Comparison of ENCODE assay signal across 16 cellular contexts in genomic region chr12:42962384-42962783, GRCh38.
DNase-seq lines count a peak whose midpoint lies in the region; ATAC-seq, FAIRE-seq and TF ChIP-seq lines count a peak whose summit lies in the region.
"Had no signal": no experiment of that assay in that cellular context is flagged by ENCODE, and none has a peak within 500 bp of the region (broad histone marks: within the 10 kb centered on the region; RNA-seq: fewer than 3 reads in every experiment).

No MANE protein-coding gene starts in this region.

- peak; percentile 36 for FAIRE-seq in H54 (lab: Jason Lieb, UNC)
- no peak for FAIRE-seq in endothelial cell of umbilical vein (lab: Jason Lieb, UNC)
- FAIRE-seq: G401.6, K562 had no signal

- dilution Hi-C loops in endothelial cell of umbilical vein (cut with MboI; ENCODE audit: extremely low pct_ligation_motif_present, low sequenced_read_pairs): no loop called here

- no peaks in the 10 kb centered on the region for H3K27me3 ChIP-seq in endothelial cell of umbilical vein (ENCODE audit: control insufficient read depth in 2 of 2, insufficient read depth in 2 of 2, low read length in 2 of 2)
- H3K27me3 ChIP-seq: SJSA1 had no signal

- H3K4me1 ChIP-seq in endothelial cell of umbilical vein (ENCODE audit: control insufficient read depth, extremely low read depth, insufficient read depth, low read length): peaks cover 71% of the 10 kb centered on the region

- no peak overlapping the region for H3K4me2 ChIP-seq in endothelial cell of umbilical vein (ENCODE audit: insufficient read depth, low read length)

- TF ChIP-seq CTCF in endothelial cell of umbilical vein (IDR thresholded peaks at IDR 0.05; ENCODE audit: extremely low read depth in 1 of 2, insufficient read depth in 1 of 2, low read depth in 1 of 2, low read length in 2 of 2) (no peak), progenitor cell of endocrine pancreas (IDR thresholded peaks at IDR 0.05; ENCODE audit: unreplicated experiment) (no peak)

- no peaks in the 10 kb centered on the region for H3K9me3 Mint-ChIP-seq in progenitor cell of endocrine pancreas (ENCODE audit: low read depth)
- no peaks in the 10 kb centered on the region for H3K9me3 Mint-ChIP-seq in activated CD8-positive, alpha-beta memory T cell treated with anti-CD3 and anti-CD28 coated beads, Interleukin-2, amount 10 ng/mL, durations not matched to agents 7 days and 5 days (ENCODE audit: low read depth)
- H3K9me3 Mint-ChIP-seq: H9 had no signal

- no peaks in the 10 kb centered on the region for H3K79me2 ChIP-seq in endothelial cell of umbilical vein (ENCODE audit: control insufficient read depth, insufficient read depth, low read length)

- H3K4me3 Mint-ChIP-seq in progenitor cell of endocrine pancreas (ENCODE audit: low read depth): no peak overlapping the region
- H3K4me3 Mint-ChIP-seq in activated CD8-positive, alpha-beta memory T cell treated with anti-CD3 and anti-CD28 coated beads, Interleukin-2, amount 10 ng/mL, durations not matched to agents 7 days and 5 days: no peak overlapping the region
- H3K4me3 Mint-ChIP-seq: H9 had no signal

- no TSS peak for BruUV-seq in endothelial cell of umbilical vein (replicated peaks; lab: Mats Ljungman, UMichigan)

- H2AFZ ChIP-seq in endothelial cell of umbilical vein (ENCODE audit: low read depth, low read length): no peak overlapping the region

- H3K4me3 ChIP-seq in endothelial cell of umbilical vein (replicated peaks in 1 of 3; ENCODE audit: insufficient read depth in 1 of 3, low read depth in 1 of 3, low read length in 3 of 3): no peak overlapping the region
- H3K4me3 ChIP-seq: K562, SJSA1 had no signal

- no peaks in the 10 kb centered on the region for H3K9me1 ChIP-seq in endothelial cell of umbilical vein (replicated peaks; ENCODE audit: control insufficient read depth, extremely low read depth, insufficient read depth, low read length)

- peak overlapping the region; percentile 74 for H3K27ac ChIP-seq in endothelial cell of umbilical vein (ENCODE audit: insufficient read depth, low read depth, low read length)
- H3K27ac ChIP-seq: SJSA1 had no signal

- H4K20me1 ChIP-seq in endothelial cell of umbilical vein (replicated peaks; ENCODE audit: control insufficient read depth, extremely low read depth, insufficient read depth, low read length): no peaks in the 10 kb centered on the region

- H3K9ac ChIP-seq in endothelial cell of umbilical vein (replicated peaks; ENCODE audit: extremely low read depth, insufficient read depth, low read length): peak overlapping the region; percentile 42

- peaks cover 22% of the 10 kb centered on the region for H3K4me1 Mint-ChIP-seq in progenitor cell of endocrine pancreas (ENCODE audit: low read depth)
- H3K4me1 Mint-ChIP-seq in activated CD8-positive, alpha-beta memory T cell treated with anti-CD3 and anti-CD28 coated beads, Interleukin-2, amount 10 ng/mL, durations not matched to agents 7 days and 5 days: no peaks in the 10 kb centered on the region
- H3K4me1 Mint-ChIP-seq: H9 had no signal

- no peaks in the 10 kb centered on the region for H3K27me3 Mint-ChIP-seq in progenitor cell of endocrine pancreas
- H3K27me3 Mint-ChIP-seq in activated CD8-positive, alpha-beta memory T cell treated with anti-CD3 and anti-CD28 coated beads, Interleukin-2, amount 10 ng/mL, durations not matched to agents 7 days and 5 days: no peaks in the 10 kb centered on the region

- intact Hi-C loops in endothelial cell of umbilical vein (cut with micrococcal nuclease) (loop anchor here (5.0 kb wide), 1 partner anchor 375 kb away; no protein-coding TSS in a partner anchor), cardiac septum (cut with DNase I) (no loop called here)

- CTCF ChIA-PET in endothelial cell of umbilical vein (lab: Charles Lee): interaction anchor here (1.4 to 1.8 kb wide), 4 partner anchors 8 to 376 kb away, joined by 3 to 20 read pairs (median 6); no protein-coding TSS in a partner anchor
- CTCF ChIA-PET in activated CD8-positive, alpha-beta memory T cell treated with anti-CD3 and anti-CD28 coated beads, Interleukin-2, amount 10 ng/mL, durations not matched to agents 7 days and 5 days (lab: Charles Lee): no interaction called here

- no peak for DNase-seq in H54 (ENCODE audit: insufficient read length, low spot score)
- peak; percentile 9 for DNase-seq in RPMI7951 (ENCODE audit: low read depth)
- DNase-seq in endothelial cell of umbilical vein (ENCODE audit: low read depth, low spot score): no peak
- no peak for DNase-seq in progenitor cell of endocrine pancreas (ENCODE audit: low spot score, unreplicated experiment)
- no peak for DNase-seq in cardiac septum (ENCODE audit: low spot score)
- DNase-seq in activated CD8-positive, alpha-beta memory T cell treated with anti-CD3 and anti-CD28 coated beads, Interleukin-2, amount 10 ng/mL, durations not matched to agents 7 days and 5 days: no peak
- DNase-seq: C1 segment of cervical spinal cord, DND-41, H9, NCI-H1105, NCI-H2081, SW 1271 had no signal

- no peak for TF ChIP-seq POLR2A in H54 (IDR thresholded peaks at IDR 0.05; ENCODE audit: low read depth, low read length)
- no peak for TF ChIP-seq POLR2A in endothelial cell of umbilical vein (IDR thresholded peaks at IDR 0.05; ENCODE audit: low read depth, low read length)

- no peaks in the 10 kb centered on the region for H3K36me3 Mint-ChIP-seq in progenitor cell of endocrine pancreas (ENCODE audit: insufficient read depth)
- H3K36me3 Mint-ChIP-seq in activated CD8-positive, alpha-beta memory T cell treated with anti-CD3 and anti-CD28 coated beads, Interleukin-2, amount 10 ng/mL, durations not matched to agents 7 days and 5 days: no peaks in the 10 kb centered on the region

- POLR2A ChIA-PET in endothelial cell of umbilical vein (lab: Charles Lee): interaction anchor here (1.3 to 1.7 kb wide), 3 partner anchors 172 to 373 kb away, joined by 6 to 10 read pairs (median 10); partner anchors contain the start of gene PRICKLE1

- H3K9me3 ChIP-seq in endothelial cell of umbilical vein (replicated peaks; ENCODE audit: control insufficient read depth, insufficient read depth, low read length): no peaks in the 10 kb centered on the region

- no peaks in the 10 kb centered on the region for H3K36me3 ChIP-seq in endothelial cell of umbilical vein (ENCODE audit: control insufficient read depth in 2 of 2, extremely low read depth in 1 of 2, insufficient read depth in 2 of 2, low read length in 2 of 2)
- H3K36me3 ChIP-seq: SJSA1 had no signal

- no peak for ATAC-seq in HG03196 (IDR thresholded peaks at IDR 0.05; ENCODE audit: unreplicated experiment)
- ATAC-seq in activated CD8-positive, alpha-beta memory T cell treated with anti-CD3 and anti-CD28 coated beads, Interleukin-2, amount 10 ng/mL, durations not matched to agents 7 days and 5 days: no peak
- ATAC-seq: K562 had no signal

- H3K27ac Mint-ChIP-seq in progenitor cell of endocrine pancreas: peak overlapping the region; percentile 91
- no peak overlapping the region for H3K27ac Mint-ChIP-seq in activated CD8-positive, alpha-beta memory T cell treated with anti-CD3 and anti-CD28 coated beads, Interleukin-2, amount 10 ng/mL, durations not matched to agents 7 days and 5 days
- H3K27ac Mint-ChIP-seq: H9 had no signal

TF ChIP-seq in endothelial cell of umbilical vein, 7 proteins besides CTCF, POLR2A, EP300 and RAD21:
- no peak for TF ChIP-seq POLR2AphosphoS5 (IDR thresholded peaks at IDR 0.05; ENCODE audit: insufficient read depth, low read depth, low read length)
- peak; percentile 47 for TF ChIP-seq GATA2 (IDR thresholded peaks at IDR 0.05; ENCODE audit: insufficient read depth, insufficient read length, low read depth, low read length)
- TF ChIP-seq JUN (IDR thresholded peaks at IDR 0.05; ENCODE audit: borderline replicate concordance, insufficient read depth, insufficient read length, low read depth): no peak
- no peak for TF ChIP-seq EZH2 (IDR thresholded peaks at IDR 0.05; ENCODE audit: borderline replicate concordance, low read depth, low read length, severe bottlenecking)
- no peak for TF ChIP-seq FOS (IDR thresholded peaks at IDR 0.05; ENCODE audit: borderline replicate concordance, insufficient read depth, low read length)
